In the genomic region with DNA sequence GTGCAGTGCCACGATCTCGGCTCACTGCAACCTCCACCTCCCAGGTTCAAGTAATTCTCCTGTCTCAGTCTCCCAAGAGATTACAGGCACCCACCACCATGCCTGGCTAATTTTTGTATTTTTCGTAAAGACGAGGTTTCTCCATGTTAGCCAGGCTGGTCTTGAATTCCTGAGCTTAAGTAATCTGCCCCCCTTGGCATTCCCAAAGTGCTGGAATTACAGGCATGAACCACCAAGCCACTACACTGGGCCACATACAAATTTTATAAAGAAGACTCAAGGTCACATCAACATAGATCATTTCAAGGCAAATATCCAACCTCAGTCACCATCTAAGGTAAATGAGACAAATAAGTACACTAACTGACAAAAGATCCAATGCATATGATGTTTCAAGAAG, we compare ENCODE assay signal across 18 cellular contexts. TPM values are rescaled to one million over a fixed set of nuclear protein-coding genes. Genes with fewer than 3 reads are reported as not detected.
DNase-seq lines count a peak whose midpoint lies in the region; ATAC-seq and TF ChIP-seq lines count a peak whose summit lies in the region.
"Had no signal": no experiment of that assay in that cellular context is flagged by ENCODE, and none has a peak within 500 bp of the region (broad histone marks: within the 10 kb centered on the region; RNA-seq: fewer than 3 reads in every experiment).

No MANE protein-coding gene starts in this region.

- peak overlapping the region; percentile 93 for H3K27ac Mint-ChIP-seq in WTC11
- H3K27ac Mint-ChIP-seq: CD14-positive monocyte; CD8-positive, alpha-beta T cell; GM23338; HFFc6 had no signal

- intact Hi-C loops in posterior vena cava (cut with DNase I) (loop anchor here in 1 of 2 donors (5.0 kb wide), 1 partner anchor 1484 kb away; no protein-coding TSS in a partner anchor), cardiac septum (cut with DNase I) (no loop called here)

- DNase-seq in EH (ENCODE audit: low read depth) (peak; percentile 15), WTC11 (ENCODE audit: low spot score) (no peak), myocyte (ENCODE audit: low read depth) (peak; percentile 41), superior temporal gyrus (ENCODE audit: extremely low spot score) (peak; percentile 3), posterior vena cava (ENCODE audit: low spot score) (no peak), cardiac septum (ENCODE audit: low spot score) (no peak)
- DNase-seq: ACHN; CD8-positive, alpha-beta T cell; DMS 273 treated with DMSO at 0.1 percent for 48 hours; DMS53; DND-41; HFFc6; KG1 had no signal

- H3K36me3 Mint-ChIP-seq in WTC11, result peaks cover 15% of the 10 kb centered on the region
- H3K36me3 Mint-ChIP-seq: CD14-positive monocyte; CD8-positive, alpha-beta T cell had no signal

- TF ChIP-seq CTCF in WTC11 (IDR thresholded peaks at IDR 0.05), result no peak

- no peak overlapping the region for H3K4me3 Mint-ChIP-seq in WTC11
- H3K4me3 Mint-ChIP-seq: CD14-positive monocyte; CD8-positive, alpha-beta T cell; GM23338; HFFc6 had no signal

- ATAC-seq in WTC11 (no peak), HG02973 (IDR thresholded peaks at IDR 0.05; ENCODE audit: unreplicated experiment) (no peak)
- ATAC-seq: CD8-positive, alpha-beta T cell; GM23338; HCT116; HepG2 had no signal

- POLR2A ChIA-PET in WTC11 (lab: Charles Lee), result no interaction called here

- CTCF ChIA-PET in WTC11 (lab: Charles Lee), result no interaction called here

- peaks cover 33% of the 10 kb centered on the region for H3K4me1 Mint-ChIP-seq in WTC11
- H3K4me1 Mint-ChIP-seq: CD14-positive monocyte had no signal

- H3K9me3 Mint-ChIP-seq in WTC11, result peaks cover 3% of the 10 kb centered on the region; the same call in 1 of the 2 replicates
- H3K9me3 Mint-ChIP-seq: CD8-positive, alpha-beta T cell; GM23338; HFFc6 had no signal

- no peaks in the 10 kb centered on the region for H3K27me3 Mint-ChIP-seq in WTC11 (ENCODE audit: low read depth)

TF ChIP-seq in WTC11, 78 proteins besides CTCF, POLR2A, EP300 and RAD21:
- TF ChIP-seq NR3C1 (CRISPR knock-in tag; conservative IDR thresholded peaks at IDR 0.05; ENCODE audit: low read depth) (no peak), ZNF232 (CRISPR knock-in tag; IDR thresholded peaks at IDR 0.05) (no peak), ZNF671 (CRISPR knock-in tag; IDR thresholded peaks at IDR 0.05) (no peak), FOXP1 (CRISPR knock-in tag; IDR thresholded peaks at IDR 0.05; ENCODE audit: borderline replicate concordance) (no peak), FOXK1 (CRISPR knock-in tag; IDR thresholded peaks at IDR 0.05) (no peak)
TF ChIP-seq in WTC11: peak in this region for 0.

RNA-seq across cellular contexts. Expression of a gene that starts 32.1 kb away (rescaled TPM):
- total RNA-seq in WTC11 (2021), result 129 to 165 TPM (median 164 TPM) in 3 replicates
- total RNA-seq in myocyte, result 23.4 and 28.0 TPM in 2 replicates
- polyA plus RNA-seq in myocyte (2012), result 9.0 TPM
- under 1 TPM; 0.48 to 0.51 TPM for total RNA-seq in posterior vena cava
- total RNA-seq in cardiac septum, result 0.16 TPM
- total RNA-seq: CD8-positive, alpha-beta T cell had no signal

Comparison
In these comparisons a context has a peak if more than half of its experiments do, and no peak if none do; other contexts are left out.
1. DNase-seq: peak in EH (single experiment), myocyte (single experiment) and superior temporal gyrus (single experiment); none in WTC11 (single experiment), posterior vena cava (single experiment) and cardiac septum (single experiment).
2. RNA of a gene that starts 32.1 kb away (total RNA-seq): 129 to 165 TPM in WTC11 and 23.4 to 28.0 TPM in myocyte; 0.48 to 0.51 TPM in posterior vena cava and 0.16 TPM in cardiac septum (single experiment); every median in the first group is over 10 times any median in the second.